In genomic region chr5:9302228-9302627, GRCh38 we compare ENCODE assay signal across 11 cellular contexts.
"Had no signal": no experiment of that assay in that cellular context is flagged by ENCODE, and none has a peak within 500 bp of the region (broad histone marks: within the 10 kb centered on the region; RNA-seq: fewer than 3 reads in every experiment).

No MANE protein-coding gene starts in this region.

- H3K36me3 ChIP-seq: adrenal gland, esophagus squamous epithelium, gastroesophageal sphincter, left lung, transverse colon had no signal

- H3K9me3 ChIP-seq: adrenal gland, esophagus squamous epithelium, gastroesophageal sphincter, transverse colon had no signal

- H3K27me3 ChIP-seq: adrenal gland, esophagus squamous epithelium, gastroesophageal sphincter, left lung, transverse colon had no signal

- H3K4me3 ChIP-seq: adrenal gland, esophagus squamous epithelium, gastroesophageal sphincter, left lung, transverse colon had no signal

- FAIRE-seq: keratinocyte had no signal

- ATAC-seq: activated CD4-positive, CD25-positive, alpha-beta regulatory T cell treated with anti-CD3 and anti-CD28 coated beads, Interleukin-2, amount 50 U/mL, for 24 hours; gastroesophageal sphincter; left lung had no signal

- DNase-seq: activated naive CD4-positive, alpha-beta T cell treated with anti-CD3 and anti-CD28 coated beads, Interleukin-2, amount 10 ng/mL, durations not matched to agents 7 days and 5 days; adrenal gland; esophagus squamous epithelium; left lung; stimulated activated CD4-positive, alpha-beta T cell treated with anti-CD3 and anti-CD28 coated beads, Interleukin-12 subunit alpha, Interleukin-12 subunit beta, amount 100 ng/mL, for 4 hours; stimulated activated naive CD4-positive, alpha-beta T cell; substantia nigra; transverse colon had no signal

- H3K27ac ChIP-seq: adrenal gland, esophagus squamous epithelium, gastroesophageal sphincter, left lung, transverse colon had no signal

- H3K4me1 ChIP-seq: adrenal gland, gastroesophageal sphincter, left lung, transverse colon had no signal
